6 cellular contexts compared by ENCODE assay signal in the genomic region with DNA sequence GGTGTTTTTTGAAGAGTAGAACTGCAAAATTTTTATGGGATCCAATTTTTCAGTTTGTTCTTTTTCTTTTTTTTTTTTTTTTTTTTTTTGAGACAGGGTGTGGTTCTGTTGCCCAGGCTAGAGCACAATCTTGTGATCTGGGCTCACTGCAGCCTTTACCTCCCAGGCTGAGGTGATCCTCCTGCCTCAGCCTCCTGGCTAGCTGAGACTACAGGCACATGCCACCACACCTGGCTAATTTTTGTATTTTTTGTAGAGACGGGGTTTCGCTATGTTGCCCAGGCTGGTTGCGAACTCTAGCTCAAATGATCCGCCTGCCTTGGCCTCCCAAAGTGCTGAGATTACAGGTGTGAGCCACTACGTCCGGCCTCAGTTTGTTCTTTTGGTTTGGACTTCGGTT. TPM values are rescaled to one million over a fixed set of nuclear protein-coding genes. Genes with fewer than 3 reads are reported as not detected.
DNase-seq lines count a peak whose midpoint lies in the region; ATAC-seq lines count a peak whose summit lies in the region.
"Not testable (repeated sequence)": the region's sequence is repeated elsewhere in the genome, so short reads cannot be mapped to it uniquely, and the experiment has no call there.

No MANE protein-coding gene starts in this region.

- not testable (repeated sequence) for H2AFZ ChIP-seq in GM23248

- H3K36me3 Mint-ChIP-seq in T-helper 17 cell (ENCODE audit: low read depth); immature natural killer cell; natural killer cell treated with Interleukin-12 subunit alpha and Interleukin-12 subunit beta and Interleukin-15 and Interleukin-18, amount 100 ng/mL, for 72 hours: not testable (repeated sequence)
- peaks cover 15% of the 10 kb centered on the region for H3K36me3 Mint-ChIP-seq in activated T-helper 1 cell treated with anti-CD3 and anti-CD28 coated beads, Interleukin-12 subunit alpha, Interleukin-12 subunit beta, Interleukin-2, Interleukin-4 antibody, amounts not matched to agents 30 ng/mL and 10 ng/mL and 1 ng/mL, durations not matched to agents 14 hours and 24 hours and 36 hours (ENCODE audit: low read depth)
- peaks cover 39% of the 10 kb centered on the region for H3K36me3 Mint-ChIP-seq in dendritic cell treated with granulocyte-macrophage colony-stimulating factor and Interleukin-4, amounts not matched to agents 40 ng/mL and 50 ng/mL, for 4 days (ENCODE audit: low read depth)

- peaks cover 34% of the 10 kb centered on the region for H3K4me1 ChIP-seq in GM23248 (ENCODE audit: insufficient read depth)

- 0 out of 2 replicates have a peak overlapping the region, but pooled peaks have one; percentile 27 for H3K9ac ChIP-seq in GM23248

- H3K9me2 ChIP-seq in GM23248 (ENCODE audit: insufficient read depth), result not testable (repeated sequence)

- not testable (repeated sequence) for H3K27me3 Mint-ChIP-seq in T-helper 17 cell; activated T-helper 1 cell treated with anti-CD3 and anti-CD28 coated beads, Interleukin-12 subunit alpha, Interleukin-12 subunit beta, Interleukin-2, Interleukin-4 antibody, amounts not matched to agents 30 ng/mL and 10 ng/mL and 1 ng/mL, durations not matched to agents 14 hours and 24 hours and 36 hours (ENCODE audit: insufficient read depth); dendritic cell treated with granulocyte-macrophage colony-stimulating factor and Interleukin-4, amounts not matched to agents 40 ng/mL and 50 ng/mL, for 4 days; natural killer cell treated with Interleukin-12 subunit alpha and Interleukin-12 subunit beta and Interleukin-15 and Interleukin-18, amount 100 ng/mL, for 72 hours
- peaks cover 2 to 41% (median 23%) of the 10 kb centered on the region in 3 donors for H3K27me3 Mint-ChIP-seq in immature natural killer cell (ENCODE audit: low read depth in 3 of 3)

- H3F3A ChIP-seq in GM23248 (ENCODE audit: insufficient read depth), result peaks cover 48% of the 10 kb centered on the region

- peak overlapping the region; percentile 12; the same call in 1 of the 2 replicates for H3K27ac ChIP-seq in GM23248

- not testable (repeated sequence) for H3K27me3 ChIP-seq in GM23248 (replicated peaks; ENCODE audit: insufficient read depth)

- WGBS in GM23248 (ENCODE audit: low coverage in 1 of 2, low lambda C conversion rate in 2 of 2, missing lambda C conversion rate in 2 of 2), 2 experiments, result 94% methylated on average over 7 of the region's 7 CpGs

- in situ Hi-C loops in GM23248 (cut with MboI), result not testable (repeated sequence)

- peaks cover 100% of the 10 kb centered on the region for H3K79me2 ChIP-seq in GM23248 (ENCODE audit: insufficient read depth)

- H3K36me3 ChIP-seq in GM23248 (ENCODE audit: low read depth), result not testable (repeated sequence)

- H3K4me2 ChIP-seq in GM23248 (ENCODE audit: unreplicated experiment), result peak overlapping the region; percentile 26

- H3K4me1 Mint-ChIP-seq in T-helper 17 cell (peaks cover 38% of the 10 kb centered on the region), immature natural killer cell (peaks cover 30 to 42% of the 10 kb centered on the region in 2 donors)
- peaks cover 40% of the 10 kb centered on the region for H3K4me1 Mint-ChIP-seq in activated T-helper 1 cell treated with anti-CD3 and anti-CD28 coated beads, Interleukin-12 subunit alpha, Interleukin-12 subunit beta, Interleukin-2, Interleukin-4 antibody, amounts not matched to agents 30 ng/mL and 10 ng/mL and 1 ng/mL, durations not matched to agents 14 hours and 24 hours and 36 hours (ENCODE audit: low read depth)
- peaks cover 72% of the 10 kb centered on the region for H3K4me1 Mint-ChIP-seq in dendritic cell treated with granulocyte-macrophage colony-stimulating factor and Interleukin-4, amounts not matched to agents 40 ng/mL and 50 ng/mL, for 4 days (ENCODE audit: low read depth)
- peaks cover 22 to 23% of the 10 kb centered on the region in 2 donors for H3K4me1 Mint-ChIP-seq in natural killer cell treated with Interleukin-12 subunit alpha and Interleukin-12 subunit beta and Interleukin-15 and Interleukin-18, amount 100 ng/mL, for 72 hours (ENCODE audit: low read depth in 2 of 2)

- H3K9me3 ChIP-seq in GM23248 (ENCODE audit: low read depth); T-helper 17 cell (ENCODE audit: control insufficient read depth, low read length, poor library complexity, severe bottlenecking): not testable (repeated sequence)

- ATAC-seq in T-helper 17 cell; natural killer cell treated with Interleukin-12 subunit alpha and Interleukin-12 subunit beta and Interleukin-15 and Interleukin-18, amount 100 ng/mL, for 72 hours: not testable (repeated sequence)

- DNase-seq in GM23248; T-helper 17 cell; activated T-helper 1 cell treated with anti-CD3 and anti-CD28 coated beads, Interleukin-12 subunit alpha, Interleukin-12 subunit beta, Interleukin-2, Interleukin-4 antibody, amounts not matched to agents 30 ng/mL and 10 ng/mL and 1 ng/mL, durations not matched to agents 14 hours and 24 hours and 36 hours (ENCODE audit: low spot score); immature natural killer cell: not testable (repeated sequence)
- DNase-seq in natural killer cell treated with Interleukin-12 subunit alpha and Interleukin-12 subunit beta and Interleukin-15 and Interleukin-18, amount 100 ng/mL, for 72 hours (ENCODE audit: low spot score), result peak; percentile 38

- H4K20me1 ChIP-seq in GM23248 (ENCODE audit: insufficient read depth), result peaks cover 43% of the 10 kb centered on the region

- H3K4me3 ChIP-seq in GM23248, result not testable (repeated sequence)

- H3K27ac Mint-ChIP-seq in T-helper 17 cell, result not testable (repeated sequence)
- H3K27ac Mint-ChIP-seq in activated T-helper 1 cell treated with anti-CD3 and anti-CD28 coated beads, Interleukin-12 subunit alpha, Interleukin-12 subunit beta, Interleukin-2, Interleukin-4 antibody, amounts not matched to agents 30 ng/mL and 10 ng/mL and 1 ng/mL, durations not matched to agents 14 hours and 24 hours and 36 hours, result peak overlapping the region; percentile 7
- peak overlapping the region; percentile 70 for H3K27ac Mint-ChIP-seq in dendritic cell treated with granulocyte-macrophage colony-stimulating factor and Interleukin-4, amounts not matched to agents 40 ng/mL and 50 ng/mL, for 4 days
- peak overlapping the region in 4 of 6 donors; percentile 75 to 87 (median 85) for H3K27ac Mint-ChIP-seq in immature natural killer cell
- peak overlapping the region in 1 of 2 donors; percentile 14 for H3K27ac Mint-ChIP-seq in natural killer cell treated with Interleukin-12 subunit alpha and Interleukin-12 subunit beta and Interleukin-15 and Interleukin-18, amount 100 ng/mL, for 72 hours

- H3K9me3 Mint-ChIP-seq in activated T-helper 1 cell treated with anti-CD3 and anti-CD28 coated beads, Interleukin-12 subunit alpha, Interleukin-12 subunit beta, Interleukin-2, Interleukin-4 antibody, amounts not matched to agents 30 ng/mL and 10 ng/mL and 1 ng/mL, durations not matched to agents 14 hours and 24 hours and 36 hours; dendritic cell treated with granulocyte-macrophage colony-stimulating factor and Interleukin-4, amounts not matched to agents 40 ng/mL and 50 ng/mL, for 4 days; immature natural killer cell; natural killer cell treated with Interleukin-12 subunit alpha and Interleukin-12 subunit beta and Interleukin-15 and Interleukin-18, amount 100 ng/mL, for 72 hours: not testable (repeated sequence)

- intact Hi-C loops in activated T-helper 1 cell treated with anti-CD3 and anti-CD28 coated beads, Interleukin-12 subunit alpha, Interleukin-12 subunit beta, Interleukin-2, Interleukin-4 antibody, amounts not matched to agents 30 ng/mL and 10 ng/mL and 1 ng/mL, durations not matched to agents 14 hours and 24 hours and 36 hours (cut with micrococcal nuclease), result not testable (repeated sequence)
- intact Hi-C loops in dendritic cell treated with granulocyte-macrophage colony-stimulating factor and Interleukin-4, amounts not matched to agents 40 ng/mL and 50 ng/mL, for 4 days (cut with micrococcal nuclease), result loop anchor here (2.0 kb wide), 1 partner anchor 14 kb away; no protein-coding TSS in a partner anchor

- peak overlapping the region; percentile 10 for H3K4me3 Mint-ChIP-seq in T-helper 17 cell
- H3K4me3 Mint-ChIP-seq in activated T-helper 1 cell treated with anti-CD3 and anti-CD28 coated beads, Interleukin-12 subunit alpha, Interleukin-12 subunit beta, Interleukin-2, Interleukin-4 antibody, amounts not matched to agents 30 ng/mL and 10 ng/mL and 1 ng/mL, durations not matched to agents 14 hours and 24 hours and 36 hours; immature natural killer cell; natural killer cell treated with Interleukin-12 subunit alpha and Interleukin-12 subunit beta and Interleukin-15 and Interleukin-18, amount 100 ng/mL, for 72 hours: not testable (repeated sequence)
- H3K4me3 Mint-ChIP-seq in dendritic cell treated with granulocyte-macrophage colony-stimulating factor and Interleukin-4, amounts not matched to agents 40 ng/mL and 50 ng/mL, for 4 days, result peak overlapping the region; percentile 45

RNA-seq across cellular contexts. Expression of a gene that starts 32.4 kb away (rescaled TPM):
- total RNA-seq in GM23248 (2014; rRNA removed; shearing (Covaris generic)), result 23.1 and 26.8 TPM in 2 replicates
- polyA plus RNA-seq in GM23248 (2016; fragmentation: Nextera tagmentation; extraction: Ambion mirVana) (3.8 and 4.0 TPM in 2 replicates), immature natural killer cell (1 to 10 TPM in 1 of 3 donors, under 1 TPM in 1, not detected in 1; 0.87 to 1.0 TPM)
- total RNA-seq in T-helper 17 cell, result 100 to 1,000 TPM; 183 to 215 TPM
- 38.3 and 44.5 TPM in 2 replicates for total RNA-seq in activated T-helper 1 cell treated with anti-CD3 and anti-CD28 coated beads, Interleukin-12 subunit alpha, Interleukin-12 subunit beta, Interleukin-2, Interleukin-4 antibody, amounts not matched to agents 30 ng/mL and 10 ng/mL and 1 ng/mL, durations not matched to agents 14 hours and 24 hours and 36 hours
- total RNA-seq in natural killer cell treated with Interleukin-12 subunit alpha and Interleukin-12 subunit beta and Interleukin-15 and Interleukin-18, amount 100 ng/mL, for 72 hours, result 10 to 100 TPM; 16.5 to 42.7 TPM
